Comparison of ENCODE assay signal across 1 cellular context in the genomic region with DNA sequence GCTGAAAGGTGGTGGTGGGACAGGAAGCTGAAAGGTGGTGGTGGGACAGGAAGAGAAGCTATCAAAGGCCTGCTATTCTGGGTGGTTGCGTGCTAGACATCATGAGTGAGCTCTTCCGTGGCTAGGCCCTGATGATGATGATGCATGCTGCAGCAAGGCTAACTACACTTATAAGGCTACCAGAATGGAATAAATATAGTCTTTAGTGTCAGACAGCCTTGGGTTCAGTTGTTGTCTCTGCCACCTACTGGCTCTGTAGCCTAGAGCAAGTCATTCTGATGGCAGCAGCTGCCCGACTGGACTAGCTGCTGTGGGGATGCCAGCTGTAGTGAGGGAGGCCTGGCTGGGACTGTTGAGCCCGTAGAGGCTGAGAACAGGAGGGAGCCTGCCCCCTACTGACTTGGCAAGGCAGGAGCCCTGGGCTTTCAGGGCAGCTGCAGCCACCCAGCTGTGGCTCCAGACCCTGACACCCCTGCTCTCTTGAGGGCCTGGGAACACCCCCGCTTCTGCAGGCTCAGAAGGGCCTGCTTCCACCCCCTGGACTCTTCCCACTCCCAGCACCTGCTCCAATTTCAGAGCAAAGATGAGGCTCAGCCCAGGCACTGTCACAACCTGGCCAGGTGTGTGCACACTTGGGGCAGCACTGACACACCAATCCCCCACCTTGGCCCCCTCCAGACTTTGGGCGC.
TF ChIP-seq lines count a peak whose summit lies in the region.

No MANE protein-coding gene starts in this region.

TF ChIP-seq in HCT116, 20 proteins besides CTCF, POLR2A, EP300 and RAD21 (continued from another document):
- TF ChIP-seq, protein P1, sequence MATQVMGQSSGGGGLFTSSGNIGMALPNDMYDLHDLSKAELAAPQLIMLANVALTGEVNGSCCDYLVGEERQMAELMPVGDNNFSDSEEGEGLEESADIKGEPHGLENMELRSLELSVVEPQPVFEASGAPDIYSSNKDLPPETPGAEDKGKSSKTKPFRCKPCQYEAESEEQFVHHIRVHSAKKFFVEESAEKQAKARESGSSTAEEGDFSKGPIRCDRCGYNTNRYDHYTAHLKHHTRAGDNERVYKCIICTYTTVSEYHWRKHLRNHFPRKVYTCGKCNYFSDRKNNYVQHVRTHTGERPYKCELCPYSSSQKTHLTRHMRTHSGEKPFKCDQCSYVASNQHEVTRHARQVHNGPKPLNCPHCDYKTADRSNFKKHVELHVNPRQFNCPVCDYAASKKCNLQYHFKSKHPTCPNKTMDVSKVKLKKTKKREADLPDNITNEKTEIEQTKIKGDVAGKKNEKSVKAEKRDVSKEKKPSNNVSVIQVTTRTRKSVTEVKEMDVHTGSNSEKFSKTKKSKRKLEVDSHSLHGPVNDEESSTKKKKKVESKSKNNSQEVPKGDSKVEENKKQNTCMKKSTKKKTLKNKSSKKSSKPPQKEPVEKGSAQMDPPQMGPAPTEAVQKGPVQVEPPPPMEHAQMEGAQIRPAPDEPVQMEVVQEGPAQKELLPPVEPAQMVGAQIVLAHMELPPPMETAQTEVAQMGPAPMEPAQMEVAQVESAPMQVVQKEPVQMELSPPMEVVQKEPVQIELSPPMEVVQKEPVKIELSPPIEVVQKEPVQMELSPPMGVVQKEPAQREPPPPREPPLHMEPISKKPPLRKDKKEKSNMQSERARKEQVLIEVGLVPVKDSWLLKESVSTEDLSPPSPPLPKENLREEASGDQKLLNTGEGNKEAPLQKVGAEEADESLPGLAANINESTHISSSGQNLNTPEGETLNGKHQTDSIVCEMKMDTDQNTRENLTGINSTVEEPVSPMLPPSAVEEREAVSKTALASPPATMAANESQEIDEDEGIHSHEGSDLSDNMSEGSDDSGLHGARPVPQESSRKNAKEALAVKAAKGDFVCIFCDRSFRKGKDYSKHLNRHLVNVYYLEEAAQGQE (IDR thresholded peaks at IDR 0.05; ENCODE audit: low read depth): no peak
- TF ChIP-seq EZH2 (IDR thresholded peaks at IDR 0.05) (no peak), SRF (IDR thresholded peaks at IDR 0.05; ENCODE audit: low read depth) (no peak), CBX3 (IDR thresholded peaks at IDR 0.05; ENCODE audit: low read depth) (no peak), SIN3A (IDR thresholded peaks at IDR 0.05; ENCODE audit: low read depth) (no peak), JUND (IDR thresholded peaks at IDR 0.05) (no peak), YY1 (IDR thresholded peaks at IDR 0.05; ENCODE audit: extremely low read depth, insufficient replicate concordance, low read depth, low read length) (no peak), TCF7L2 (IDR thresholded peaks at IDR 0.05; ENCODE audit: borderline replicate concordance, extremely low read depth, insufficient read depth, insufficient read length) (no peak), EZH2phosphoT487 (IDR thresholded peaks at IDR 0.05; ENCODE audit: borderline replicate concordance) (no peak)
- TF ChIP-seq, protein P2, sequence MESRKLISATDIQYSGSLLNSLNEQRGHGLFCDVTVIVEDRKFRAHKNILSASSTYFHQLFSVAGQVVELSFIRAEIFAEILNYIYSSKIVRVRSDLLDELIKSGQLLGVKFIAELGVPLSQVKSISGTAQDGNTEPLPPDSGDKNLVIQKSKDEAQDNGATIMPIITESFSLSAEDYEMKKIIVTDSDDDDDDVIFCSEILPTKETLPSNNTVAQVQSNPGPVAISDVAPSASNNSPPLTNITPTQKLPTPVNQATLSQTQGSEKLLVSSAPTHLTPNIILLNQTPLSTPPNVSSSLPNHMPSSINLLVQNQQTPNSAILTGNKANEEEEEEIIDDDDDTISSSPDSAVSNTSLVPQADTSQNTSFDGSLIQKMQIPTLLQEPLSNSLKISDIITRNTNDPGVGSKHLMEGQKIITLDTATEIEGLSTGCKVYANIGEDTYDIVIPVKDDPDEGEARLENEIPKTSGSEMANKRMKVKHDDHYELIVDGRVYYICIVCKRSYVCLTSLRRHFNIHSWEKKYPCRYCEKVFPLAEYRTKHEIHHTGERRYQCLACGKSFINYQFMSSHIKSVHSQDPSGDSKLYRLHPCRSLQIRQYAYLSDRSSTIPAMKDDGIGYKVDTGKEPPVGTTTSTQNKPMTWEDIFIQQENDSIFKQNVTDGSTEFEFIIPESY (IDR thresholded peaks at IDR 0.05; ENCODE audit: extremely low read depth, insufficient replicate concordance, low read length): no peak
TF ChIP-seq in HCT116: peak in this region for 0.
